8 cellular contexts compared by ENCODE assay signal in the genomic region with DNA sequence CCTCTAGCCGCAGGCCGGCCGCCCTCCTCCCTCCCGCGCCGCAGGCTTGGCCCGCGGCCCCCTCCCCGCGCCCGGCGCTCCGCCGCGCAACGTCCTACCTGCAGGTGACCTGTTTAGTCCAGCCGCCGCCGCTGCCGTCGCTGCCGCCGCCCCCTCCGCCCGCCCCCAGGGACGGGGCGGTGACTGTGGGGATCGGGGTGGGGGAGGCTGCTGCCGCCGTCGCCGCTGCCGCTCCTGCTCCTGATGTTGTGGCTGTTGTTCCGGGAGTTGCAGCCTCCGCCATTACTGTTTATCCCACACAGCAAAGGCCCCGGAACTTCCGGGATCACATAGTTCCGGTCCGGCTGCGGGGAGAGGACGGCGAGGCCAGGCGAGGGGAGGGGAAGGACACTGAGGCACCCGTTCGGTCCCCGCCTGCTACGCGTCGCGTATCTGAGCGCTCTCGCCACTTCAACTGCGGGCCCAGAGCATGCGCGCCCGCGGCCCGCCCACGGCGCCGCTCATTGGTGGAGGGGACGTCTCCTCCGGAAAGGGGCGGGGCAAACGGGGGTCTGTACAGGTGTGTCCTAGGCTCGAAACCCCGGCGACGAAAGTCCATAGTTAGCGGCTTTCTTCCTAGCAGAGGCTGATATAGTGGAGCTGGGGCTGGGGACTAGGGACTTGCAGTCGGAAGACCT. TPM values are rescaled to one million over a fixed set of nuclear protein-coding genes. Genes with fewer than 3 reads are reported as not detected.
A peak's percentile ranks its signal among the peaks of the same experiment; 100 is the strongest.
DNase-seq lines count a peak whose midpoint lies in the region; ATAC-seq, FAIRE-seq and TF ChIP-seq lines count a peak whose summit lies in the region.

A gene with protein sequence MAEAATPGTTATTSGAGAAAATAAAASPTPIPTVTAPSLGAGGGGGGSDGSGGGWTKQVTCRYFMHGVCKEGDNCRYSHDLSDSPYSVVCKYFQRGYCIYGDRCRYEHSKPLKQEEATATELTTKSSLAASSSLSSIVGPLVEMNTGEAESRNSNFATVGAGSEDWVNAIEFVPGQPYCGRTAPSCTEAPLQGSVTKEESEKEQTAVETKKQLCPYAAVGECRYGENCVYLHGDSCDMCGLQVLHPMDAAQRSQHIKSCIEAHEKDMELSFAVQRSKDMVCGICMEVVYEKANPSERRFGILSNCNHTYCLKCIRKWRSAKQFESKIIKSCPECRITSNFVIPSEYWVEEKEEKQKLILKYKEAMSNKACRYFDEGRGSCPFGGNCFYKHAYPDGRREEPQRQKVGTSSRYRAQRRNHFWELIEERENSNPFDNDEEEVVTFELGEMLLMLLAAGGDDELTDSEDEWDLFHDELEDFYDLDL (minus strand): TSS at position 444 of the 677 bp plus-strand sequence. CDS start 161 bp downstream, at position 283.

- no peak within 1 kb of the TSS for H2BK20ac ChIP-seq in H1 (ENCODE audit: low read length)

- TF ChIP-seq CTCF in H1 (IDR thresholded peaks at IDR 0.05; ENCODE audit: control extremely low read depth in 1 of 3, insufficient read depth in 1 of 3, low read depth in 1 of 3, low read length in 3 of 3): no peak

- 2% methylated on average over 49 of the region's 71 CpGs; no CpG with 5 or more reads in 1 of the 2 experiments for WGBS in H1 (ENCODE audit: extremely low coverage in 1 of 2, insufficient coverage in 1 of 2, insufficient read length in 1 of 2, insufficient replicate concordance in 2 of 2, low coverage in 1 of 2, low lambda C conversion rate in 2 of 2, missing lambda C conversion rate in 1 of 2), 2 experiments
- WGBS in mesenchymal stem cell: under 1% methylated on average over 51 of the region's 71 CpGs

- 0 out of 2 replicates have a peak within 1 kb of the TSS, but pooled peaks have one; percentile 9 for H2BK15ac ChIP-seq in H1 (ENCODE audit: low read length)
- peak within 1 kb of the TSS; percentile 97 for H2BK15ac ChIP-seq in mesenchymal stem cell (ENCODE audit: low read depth, poor library complexity, severe bottlenecking)

- no peaks in the 10 kb centered on the region for H3K9me3 ChIP-seq in H1 (ENCODE audit: insufficient read depth in 2 of 2, low read depth in 1 of 2, low read length in 1 of 2)
- H3K9me3 ChIP-seq in mesenchymal stem cell (ENCODE audit: control insufficient read depth, low read length): no peaks in the 10 kb centered on the region

- no peak within 1 kb of the TSS for H2BK120ac ChIP-seq in H1 (replicated peaks; ENCODE audit: low read depth, low read length)
- H2BK120ac ChIP-seq in mesenchymal stem cell (ENCODE audit: low read depth, low read length): peak within 1 kb of the TSS; percentile 94

- H2BK12ac ChIP-seq in H1 (ENCODE audit: low read depth, low read length) (no peak within 1 kb of the TSS), mesenchymal stem cell (ENCODE audit: low read length in 2 of 2) (no peak within 1 kb of the TSS)

- CTCF ChIA-PET in H1 (lab: Charles Lee; ENCODE audit: partially characterized antibody): interaction anchor here (2.0 to 8.9 kb wide), 2 partner anchors 14 to 174 kb away, joined by 9 to 67 read pairs; no protein-coding TSS in a partner anchor

- peak within 1 kb of the TSS; percentile 80; the same call in 1 of the 2 replicates for H2AFZ ChIP-seq in H1 (ENCODE audit: low read length)
- H2AFZ ChIP-seq in mesenchymal stem cell (ENCODE audit: low read depth, low read length): peak within 1 kb of the TSS; percentile 95

- H4K8ac ChIP-seq in H1 (ENCODE audit: extremely low read depth, insufficient read depth, low read length) (peak within 1 kb of the TSS; percentile 96; the same call in 1 of the 2 replicates), mesenchymal stem cell (ENCODE audit: low read length) (peak within 1 kb of the TSS; percentile 100)

- FAIRE-seq in H1 (lab: Jason Lieb, UNC): no peak

- DNase-seq in COLO668 (lab: John Stamatoyannopoulos, UW; ENCODE audit: unreplicated experiment) (peak; percentile 98), HT1080 (ENCODE audit: low read depth) (peak; percentile 91), NOMO-1 treated with DMSO at 0.1 percent for 48 hours (lab: John Stamatoyannopoulos, UW; ENCODE audit: unreplicated experiment) (peak; percentile 69), H1 (ENCODE audit: low read depth in 1 of 2, low spot score in 2 of 2) (peak; percentile 94 to 97), mesenchymal stem cell (peak; percentile 95)
- DNase-seq in activated CD8-positive, alpha-beta memory T cell treated with anti-CD3 and anti-CD28 coated beads for 48 hours (ENCODE audit: low read depth in 2 of 3, low spot score in 2 of 3): peak; percentile 80 to 84 (median 83)
- peak; percentile 89 for DNase-seq in stimulated activated CD8-positive, alpha-beta memory T cell treated with anti-CD3 and anti-CD28 coated beads, Interleukin-12 subunit alpha, Interleukin-12 subunit beta, amount 100 ng/mL, for 4 hours (ENCODE audit: low read depth)

- H3K4me2 ChIP-seq in H1 (ENCODE audit: insufficient read depth in 1 of 2, low read depth in 2 of 2, low read length in 2 of 2): peak within 1 kb of the TSS; percentile 68 to 70
- peak within 1 kb of the TSS; percentile 93 for H3K4me2 ChIP-seq in mesenchymal stem cell (ENCODE audit: low read length, poor library complexity, severe bottlenecking)

- H4K20me1 ChIP-seq in H1 (replicated peaks in 1 of 2; ENCODE audit: control insufficient read depth in 1 of 2, insufficient read depth in 2 of 2, low read length in 2 of 2): peaks cover 0 to 4% of the 10 kb centered on the region in 2 experiments

- H3K23me2 ChIP-seq in H1 (ENCODE audit: low read depth, low read length): 0 out of 2 replicates have a peak, but pooled peaks cover 1% of the 10 kb centered on the region

- peak within 1 kb of the TSS; percentile 84 for H3K56ac ChIP-seq in H1 (replicated peaks; ENCODE audit: insufficient read length, low read depth, low read length)

- H3K4me1 ChIP-seq in H1 (replicated peaks in 1 of 4; ENCODE audit: control insufficient read depth in 3 of 4, insufficient read depth in 4 of 4, low read length in 3 of 4) (peaks cover 0 to 12% (median 5%) of the 10 kb centered on the region in 4 experiments; a peak in 3 of 7 replicates), mesenchymal stem cell (ENCODE audit: control insufficient read depth, insufficient read depth, low read depth, low read length) (peaks cover 2% of the 10 kb centered on the region)

- peak within 1 kb of the TSS; percentile 84 to 96 (median 88) for H3K4me3 ChIP-seq in H1 (ENCODE audit: extremely low read depth in 1 of 4, insufficient read depth in 2 of 4, low read depth in 3 of 4, low read length in 4 of 4)
- peak within 1 kb of the TSS; percentile 79 to 98 for H3K4me3 ChIP-seq in mesenchymal stem cell (ENCODE audit: insufficient read depth in 1 of 2, low read depth in 1 of 2, low read length in 2 of 2)

- peaks cover 8 to 42% of the 10 kb centered on the region in 2 experiments for H3K79me2 ChIP-seq in H1 (ENCODE audit: control insufficient read depth in 1 of 2, insufficient read depth in 2 of 2, low read length in 2 of 2)

- H3K4ac ChIP-seq in H1 (replicated peaks; ENCODE audit: insufficient read length, low read depth, low read length) (no peak within 1 kb of the TSS), mesenchymal stem cell (ENCODE audit: low read depth in 1 of 2, low read length in 2 of 2) (peak within 1 kb of the TSS; percentile 74 to 94)

- POLR2A ChIA-PET in H1 (lab: Charles Lee; ENCODE audit: partially characterized antibody): interaction anchor here (0.7 to 2.1 kb wide), 12 partner anchors 9 to 194 kb away, joined by 3 to 9 read pairs (median 4); a partner anchor contains a TSS

- H2AK5ac ChIP-seq in H1 (ENCODE audit: low read depth, low read length): no peak within 1 kb of the TSS
- H2AK5ac ChIP-seq in mesenchymal stem cell (ENCODE audit: low read length, severe bottlenecking): no peak within 1 kb of the TSS

- H3K9ac ChIP-seq in H1 (replicated peaks in 1 of 4; ENCODE audit: extremely low read depth in 1 of 4, low read depth in 3 of 4, low read length in 3 of 4): peak within 1 kb of the TSS; percentile 77 to 99 (median 80)
- peak within 1 kb of the TSS; percentile 96 for H3K9ac ChIP-seq in mesenchymal stem cell (ENCODE audit: low read length)

- peak; percentile 96 for ATAC-seq in GM21360 (IDR thresholded peaks at IDR 0.05; ENCODE audit: unreplicated experiment)

- peak within 1 kb of the TSS; percentile 85 for H3K27ac ChIP-seq in H1 (ENCODE audit: low read depth, low read length)
- H3K27ac ChIP-seq in mesenchymal stem cell (ENCODE audit: low read length, poor library complexity, severe bottlenecking): peak within 1 kb of the TSS; percentile 36

- H3K36me3 ChIP-seq in H1 (ENCODE audit: control insufficient read depth in 2 of 4, insufficient read depth in 4 of 4, low read length in 3 of 4) (no peaks in the 10 kb centered on the region), mesenchymal stem cell (ENCODE audit: control insufficient read depth in 1 of 2, insufficient read depth in 2 of 2, low read depth in 1 of 2, low read length in 2 of 2) (no peaks in the 10 kb centered on the region)

- H4K5ac ChIP-seq in H1 (ENCODE audit: insufficient read length, low read depth, low read length): peak within 1 kb of the TSS; percentile 75

- peak; percentile 21 to 69 for TF ChIP-seq POLR2A in H1 (IDR thresholded peaks at IDR 0.05; ENCODE audit: control extremely low read depth in 1 of 2, low read depth in 2 of 2, low read length in 2 of 2)

- H3K27me3 ChIP-seq in H1 (replicated peaks in 1 of 4; ENCODE audit: control insufficient read depth in 3 of 4, extremely low read depth in 1 of 4, insufficient read depth in 3 of 4, low read length in 3 of 4) (no peaks in the 10 kb centered on the region), mesenchymal stem cell (ENCODE audit: control insufficient read depth in 1 of 2, insufficient read depth in 1 of 2, low read length in 2 of 2) (peaks cover 0 to 6% of the 10 kb centered on the region in 2 experiments)

- no peaks in the 10 kb centered on the region for H3K79me1 ChIP-seq in H1 (ENCODE audit: low read depth, low read length)
- H3K79me1 ChIP-seq in mesenchymal stem cell (replicated peaks; ENCODE audit: low read length, poor library complexity, severe bottlenecking): no peaks in the 10 kb centered on the region

- H3K18ac ChIP-seq in H1 (ENCODE audit: extremely low read depth, low read length) (peak within 1 kb of the TSS; percentile 25; the same call in 1 of the 2 replicates), mesenchymal stem cell (ENCODE audit: low read depth in 1 of 2, low read length in 2 of 2) (peak within 1 kb of the TSS; percentile 96)

- H3K14ac ChIP-seq in H1 (ENCODE audit: insufficient read length) (no peak within 1 kb of the TSS), mesenchymal stem cell (ENCODE audit: low read length in 2 of 2) (peak within 1 kb of the TSS in 1 of 2 experiments; percentile 68)

- TF ChIP-seq RAD21 in H1 (IDR thresholded peaks at IDR 0.05 in 1 of 2, conservative IDR thresholded peaks at IDR 0.05 in 1 of 2; ENCODE audit: low read depth in 2 of 2, low read length in 2 of 2): no peak

- peak within 1 kb of the TSS; percentile 65 for H4K91ac ChIP-seq in H1 (replicated peaks; ENCODE audit: insufficient read length, low read length)
- H4K91ac ChIP-seq in mesenchymal stem cell (ENCODE audit: low read length): peak within 1 kb of the TSS; percentile 98

- TF ChIP-seq EP300 in H1 (IDR thresholded peaks at IDR 0.05; ENCODE audit: borderline replicate concordance in 1 of 2, low read depth in 2 of 2, low read length in 2 of 2): no peak

- H2BK5ac ChIP-seq in H1 (ENCODE audit: low read depth, low read length) (peak within 1 kb of the TSS; percentile 73; the same call in 1 of the 2 replicates), mesenchymal stem cell (ENCODE audit: low read depth, low read length, poor library complexity, severe bottlenecking) (peak within 1 kb of the TSS; percentile 24)

- H3K23ac ChIP-seq in H1 (ENCODE audit: insufficient read length): no peak within 1 kb of the TSS
- no peak within 1 kb of the TSS for H3K23ac ChIP-seq in mesenchymal stem cell (ENCODE audit: low read length in 2 of 2)

RNA-seq across cellular contexts. Expression of the gene that starts here (rescaled TPM):
- total RNA-seq in HT1080 (2014; rRNA removed; shearing (Covaris generic)): 43.3 and 48.1 TPM in 2 replicates
- 44.0 and 50.1 TPM in 2 replicates for polyA plus RNA-seq in HT1080 (2015; cell fraction: cytosol; rRNA removed)
- polyA plus RNA-seq in HT1080 (2015; cell fraction: nucleus; rRNA removed): 70.2 and 74.3 TPM in 2 replicates
- total RNA-seq in H1 (2021; fragmentation: NEBNext Ultra II Directional; extraction: Animal tissue kit (Norgen Biotek cat#: 25700)): 94.6 and 99.6 TPM in 2 replicates
- 35.1 and 46.2 TPM in 2 replicates for polyA plus RNA-seq in H1 (2011; rRNA removed)
- 55.2 TPM for polyA plus RNA-seq in H1 (2011; cell fraction: cytosol; rRNA removed)
- polyA plus RNA-seq in H1 (2011; cell fraction: nucleus; rRNA removed): 47.1 TPM
- 79.4 to 96.7 TPM (median 81.8 TPM) in 4 replicates for polyA plus RNA-seq in H1 (2012, experiment 1 of 2)
- 21.0 TPM for polyA plus RNA-seq in H1 (2012, experiment 2 of 2)
- polyA plus RNA-seq in H1 (2013, experiment 1 of 2): 70.8 TPM
- polyA plus RNA-seq in H1 (2013, experiment 2 of 2): 72.2 TPM
- polyA minus RNA-seq in H1 (2011; rRNA and poly(A)+ RNA removed): 81.2 and 83.4 TPM in 2 replicates
- 63.6 TPM for polyA minus RNA-seq in H1 (2011; cell fraction: cytosol; rRNA and poly(A)+ RNA removed)
- 47.2 TPM for polyA minus RNA-seq in H1 (2011; cell fraction: nucleus; rRNA and poly(A)+ RNA removed)
- polyA plus RNA-seq in mesenchymal stem cell (2013, experiment 1 of 2): 80.4 TPM
- 73.1 TPM for polyA plus RNA-seq in mesenchymal stem cell (2013, experiment 2 of 2)

Comparison
In these comparisons a context has a peak if more than half of its experiments do, and no peak if none do; other contexts are left out.
1. Peak in every context shown above with its lines: DNase-seq, ATAC-seq, H3K4me3 ChIP-seq and H3K27ac ChIP-seq.